10 cellular contexts compared by ENCODE assay signal in the genomic region with DNA sequence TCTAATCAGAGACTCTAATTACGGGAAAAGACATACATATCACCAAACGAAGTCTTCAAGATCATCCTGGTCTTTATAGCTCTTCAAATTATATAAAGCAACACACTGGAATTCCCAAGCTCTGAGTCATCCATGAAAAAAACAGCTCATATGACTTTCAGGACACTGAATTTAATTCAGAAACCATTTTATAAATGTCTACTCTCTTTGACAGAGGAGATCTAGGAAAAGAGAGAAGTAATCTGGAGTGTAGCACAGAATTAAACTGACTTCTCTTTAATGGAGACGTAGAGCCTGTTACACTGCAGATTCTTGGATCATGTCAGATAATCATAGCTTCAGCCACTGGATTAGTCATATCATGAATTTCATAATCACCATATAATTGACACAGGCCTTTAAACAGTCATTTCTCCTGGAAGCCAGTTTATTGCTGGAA.
DNase-seq lines count a peak whose midpoint lies in the region; FAIRE-seq and TF ChIP-seq lines count a peak whose summit lies in the region.
"Had no signal": no experiment of that assay in that cellular context is flagged by ENCODE, and none has a peak within 500 bp of the region (broad histone marks: within the 10 kb centered on the region; RNA-seq: fewer than 3 reads in every experiment).

No MANE protein-coding gene starts in this region.

- no peak for TF ChIP-seq CTCF in epithelial cell of proximal tubule (conservative IDR thresholded peaks at IDR 0.05; ENCODE audit: low read depth, low read length)

- H3K36me3 ChIP-seq in small intestine (ENCODE audit: control insufficient read depth in 2 of 2, insufficient read depth in 2 of 2, low read length in 2 of 2) = no peaks in the 10 kb centered on the region

- no peaks in the 10 kb centered on the region for H3K9me3 ChIP-seq in small intestine (ENCODE audit: control insufficient read depth, low read depth)

- no peaks in the 10 kb centered on the region for H3K4me1 ChIP-seq in small intestine (ENCODE audit: control insufficient read depth in 2 of 2, insufficient read depth in 1 of 2, low read depth in 1 of 2, low read length in 1 of 2)

- 9 to 37% (median 32%) methylated on average over 3 of the region's 3 CpGs for WGBS in small intestine, 3 donors

- H3K4me3 ChIP-seq in epithelial cell of proximal tubule (ENCODE audit: low read depth, low read length) = no peak overlapping the region
- H3K4me3 ChIP-seq in small intestine (ENCODE audit: low read depth in 1 of 2, low read length in 2 of 2) = no peak overlapping the region

- DNase-seq in HCEC 1CT (peak; percentile 80), RCC 7860 (ENCODE audit: low spot score) (peak; percentile 34), epithelial cell of proximal tubule (ENCODE audit: low read depth) (peak; percentile 20), small intestine (peak; percentile 45), DMS79 treated with DMSO at 0.1 percent for 48 hours (lab: John Stamatoyannopoulos, UW) (no peak)
- DNase-seq in activated CD4-positive, alpha-beta T cell treated with anti-CD3 and anti-CD28 coated beads for 4 hours = no peak
- DNase-seq in activated CD4-positive, alpha-beta T cell treated with anti-CD3 and anti-CD28 coated beads, Interleukin-2, amount 50 U/mL, for 1 hour = no peak
- DNase-seq: NCI-H1436 had no signal

- no peak overlapping the region for H3K27ac ChIP-seq in small intestine (ENCODE audit: low read depth in 1 of 2, low read length in 1 of 2)

- FAIRE-seq in RCC 7860 (lab: Jason Lieb, UNC) (peak; percentile 18), small intestine (lab: Jason Lieb, UNC) (no peak)
- FAIRE-seq: colon, islet of Langerhans had no signal

- H3K27me3 ChIP-seq in small intestine (ENCODE audit: control insufficient read depth in 2 of 2, insufficient read depth in 2 of 2, low read length in 2 of 2) = no peaks in the 10 kb centered on the region

Comparison
In these comparisons a context has a peak if more than half of its experiments do, and no peak if none do; other contexts are left out.
1. DNase-seq: peak in HCEC 1CT (single experiment), RCC 7860 (single experiment), epithelial cell of proximal tubule (single experiment) and small intestine (single experiment); none in DMS79 treated with DMSO at 0.1 percent for 48 hours (single experiment), activated CD4-positive, alpha-beta T cell treated with anti-CD3 and anti-CD28 coated beads for 4 hours (0 of 2) and activated CD4-positive, alpha-beta T cell treated with anti-CD3 and anti-CD28 coated beads, Interleukin-2, amount 50 U/mL, for 1 hour (single experiment).